In genomic region chr6:149014631-149015171, GRCh38 we compare ENCODE assay signal across 16 cellular contexts.
DNase-seq lines count a peak whose midpoint lies in the region; ATAC-seq, FAIRE-seq and TF ChIP-seq lines count a peak whose summit lies in the region.
"Had no signal": no experiment of that assay in that cellular context is flagged by ENCODE, and none has a peak within 500 bp of the region (broad histone marks: within the 10 kb centered on the region; RNA-seq: fewer than 3 reads in every experiment).

No MANE protein-coding gene starts in this region.

- DNase-seq in AG20443 (ENCODE audit: low spot score) (peak; percentile 16), NT2/D1 (ENCODE audit: low read depth, low spot score) (peak; percentile 83), choroid plexus epithelial cell (ENCODE audit: low read depth) (peak; percentile 37), kidney tubule cell (ENCODE audit: low spot score) (peak; percentile 41), D721Med (ENCODE audit: insufficient read length, low spot score) (no peak), NCI-H446 treated with DMSO at 0.1 percent for 48 hours (lab: John Stamatoyannopoulos, UW) (no peak), DMS 273 (lab: John Stamatoyannopoulos, UW; ENCODE audit: unreplicated experiment) (no peak)
- DNase-seq: activated CD4-positive, CD25-positive, alpha-beta regulatory T cell; kidney; NCI-H1694 treated with DMSO at 0.1 percent for 48 hours; NCI-H774; upper lobe of right lung had no signal

- FAIRE-seq in D721Med (lab: Jason Lieb, UNC) = no peak
- FAIRE-seq: colon, kidney had no signal

- peaks cover 11% of the 10 kb centered on the region for H3K4me1 ChIP-seq in NT2/D1 (ENCODE audit: insufficient read depth, insufficient read length)
- H3K4me1 ChIP-seq: prostate gland, upper lobe of right lung had no signal

- no peaks in the 10 kb centered on the region for H3K36me3 ChIP-seq in NT2/D1 (ENCODE audit: insufficient read depth, insufficient read length, low read length)
- H3K36me3 ChIP-seq: prostate gland, SJSA1, upper lobe of right lung had no signal

- H3K4me3 ChIP-seq in NT2/D1 (ENCODE audit: insufficient read length, low read depth) (no peak overlapping the region), choroid plexus epithelial cell (ENCODE audit: low read depth, low read length) (no peak overlapping the region)
- H3K4me3 ChIP-seq: prostate gland, SJSA1, upper lobe of right lung had no signal

- H3K9me3 ChIP-seq in NT2/D1 (ENCODE audit: insufficient read depth, low read length) = no peaks in the 10 kb centered on the region
- H3K9me3 ChIP-seq: prostate gland, upper lobe of right lung had no signal

- H3K27me3 ChIP-seq in NT2/D1 (ENCODE audit: insufficient read depth, insufficient read length) = no peaks in the 10 kb centered on the region
- H3K27me3 ChIP-seq: SJSA1, upper lobe of right lung had no signal

- TF ChIP-seq CTCF in choroid plexus epithelial cell (conservative IDR thresholded peaks at IDR 0.05; ENCODE audit: low read depth, low read length) (no peak), D721Med (IDR thresholded peaks at IDR 0.05; ENCODE audit: insufficient read depth, missing control alignments) (no peak)

- no peak for ATAC-seq in GM21360 (IDR thresholded peaks at IDR 0.05; ENCODE audit: unreplicated experiment)
- ATAC-seq: upper lobe of right lung had no signal

- no peak overlapping the region for H3K9ac ChIP-seq in NT2/D1 (ENCODE audit: insufficient read length, low read depth)

Comparison
In these comparisons a context has a peak if more than half of its experiments do, and no peak if none do; other contexts are left out.
1. DNase-seq: peak in AG20443 (single experiment), NT2/D1 (single experiment), choroid plexus epithelial cell (single experiment) and kidney tubule cell (single experiment); none in D721Med (single experiment), NCI-H446 treated with DMSO at 0.1 percent for 48 hours (single experiment) and DMS 273 (single experiment).